ENCODE assay signal across 8 cellular contexts in the genomic region with DNA sequence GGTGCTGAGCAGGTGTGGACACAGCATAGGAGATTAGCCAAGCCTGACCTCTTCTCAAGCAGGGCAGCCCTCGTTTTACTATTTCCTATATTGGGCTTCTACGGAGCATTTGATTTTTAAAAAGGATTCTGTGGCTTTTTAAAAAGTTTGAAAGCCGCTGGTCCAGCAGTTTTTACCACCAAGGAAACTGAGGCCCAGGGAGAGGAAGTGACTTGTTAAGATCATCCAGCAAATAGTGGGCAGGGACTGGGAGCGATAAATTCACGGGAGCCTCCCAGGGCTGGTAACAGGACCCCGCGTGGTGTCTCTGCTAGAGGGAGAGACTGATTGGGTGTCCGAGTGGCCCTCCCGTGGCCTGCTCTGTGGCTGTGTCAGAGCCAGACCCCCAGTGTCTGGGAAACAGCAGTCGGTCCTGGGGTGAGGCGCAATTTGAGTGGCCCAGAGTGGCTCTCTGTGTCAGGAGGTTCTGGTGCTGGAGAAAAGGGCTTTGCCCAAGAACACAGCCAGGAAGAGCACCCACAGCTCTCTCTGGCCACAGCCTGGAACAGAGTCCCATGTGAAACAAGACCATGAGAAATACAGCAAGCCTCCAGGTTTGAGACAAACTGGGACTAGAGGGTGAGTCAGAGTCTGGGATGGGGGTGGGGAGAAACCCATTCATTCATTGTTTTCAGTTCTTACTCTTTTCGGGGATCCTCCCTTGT. TPM values are rescaled to one million over a fixed set of nuclear protein-coding genes. Genes with fewer than 3 reads are reported as not detected.
DNase-seq lines count a peak whose midpoint lies in the region; ATAC-seq, FAIRE-seq and TF ChIP-seq lines count a peak whose summit lies in the region.

No MANE protein-coding gene starts in this region.

- no peaks in the 10 kb centered on the region for H3K27me3 Mint-ChIP-seq in Calu3 (ENCODE audit: unreplicated experiment)
- no peaks in the 10 kb centered on the region for H3K27me3 Mint-ChIP-seq in activated CD4-positive, alpha-beta T cell treated with anti-CD3 and anti-CD28 coated beads, Interleukin-2, amount 10 ng/mL, durations not matched to agents 7 days and 5 days
- H3K27me3 Mint-ChIP-seq in naive B cell = no peaks in the 10 kb centered on the region

- H3K4me3 ChIP-seq in epithelial cell of proximal tubule (ENCODE audit: low read depth, low read length) = peak overlapping the region; percentile 83
- peak overlapping the region; percentile 93 for H3K4me3 ChIP-seq in urinary bladder (ENCODE audit: low read depth, low read length)

- TSS peak; percentile 58 for BruUV-seq in Calu3 (replicated peaks; lab: Mats Ljungman, UMichigan)

- peak overlapping the region; percentile 84 for H3K27ac Mint-ChIP-seq in Calu3 (ENCODE audit: unreplicated experiment)
- H3K27ac Mint-ChIP-seq in activated CD4-positive, alpha-beta T cell treated with anti-CD3 and anti-CD28 coated beads, Interleukin-2, amount 10 ng/mL, durations not matched to agents 7 days and 5 days = peak overlapping the region; percentile 91
- peak overlapping the region in 5 of 6 donors; percentile 24 to 89 (median 79) for H3K27ac Mint-ChIP-seq in naive B cell

- peak; percentile 29 for ATAC-seq in HG03442 (IDR thresholded peaks at IDR 0.05; ENCODE audit: unreplicated experiment)
- ATAC-seq in naive B cell (ENCODE audit: low read depth in 2 of 2) = no peak
- no peak for ATAC-seq in GM18517 (IDR thresholded peaks at IDR 0.05; ENCODE audit: unreplicated experiment)

- H3K36me3 Mint-ChIP-seq in Calu3 (ENCODE audit: insufficient read depth, unreplicated experiment) = peaks cover 61% of the 10 kb centered on the region
- H3K36me3 Mint-ChIP-seq in activated CD4-positive, alpha-beta T cell treated with anti-CD3 and anti-CD28 coated beads, Interleukin-2, amount 10 ng/mL, durations not matched to agents 7 days and 5 days (ENCODE audit: low read depth) = peaks cover 31% of the 10 kb centered on the region
- peaks cover 0 to 11% of the 10 kb centered on the region in 2 donors for H3K36me3 Mint-ChIP-seq in naive B cell

- POLR2A ChIA-PET in activated CD4-positive, alpha-beta T cell treated with anti-CD3 and anti-CD28 coated beads, Interleukin-2, amount 10 ng/mL, durations not matched to agents 7 days and 5 days (lab: Charles Lee) = no interaction called here

- DNase-seq in Calu3 = peak; percentile 54
- peak; percentile 28 for DNase-seq in activated CD4-positive, alpha-beta T cell treated with anti-CD3 and anti-CD28 coated beads, Interleukin-2, amount 10 ng/mL, durations not matched to agents 7 days and 5 days
- no peak for DNase-seq in epithelial cell of proximal tubule (ENCODE audit: low read depth)
- DNase-seq in naive B cell = no peak
- DNase-seq in D721Med (ENCODE audit: insufficient read length, low spot score) = no peak

- H3K4me1 ChIP-seq in urinary bladder (ENCODE audit: insufficient read depth) = peaks cover 2% of the 10 kb centered on the region

- no peak for FAIRE-seq in D721Med (lab: Jason Lieb, UNC)

- H3K4me1 Mint-ChIP-seq in Calu3 (ENCODE audit: low read depth, unreplicated experiment) (peaks cover 54% of the 10 kb centered on the region), naive B cell (peaks cover 35 to 55% (median 41%) of the 10 kb centered on the region in 3 donors)
- H3K4me1 Mint-ChIP-seq in activated CD4-positive, alpha-beta T cell treated with anti-CD3 and anti-CD28 coated beads, Interleukin-2, amount 10 ng/mL, durations not matched to agents 7 days and 5 days = peaks cover 74% of the 10 kb centered on the region

- CTCF ChIA-PET in Calu3 (lab: Charles Lee) = interaction anchor here (0.8 kb wide), 1 partner anchor 13 kb away, joined by 4 read pairs; no protein-coding TSS in a partner anchor
- CTCF ChIA-PET in activated CD4-positive, alpha-beta T cell treated with anti-CD3 and anti-CD28 coated beads, Interleukin-2, amount 10 ng/mL, durations not matched to agents 7 days and 5 days (lab: Charles Lee) = interaction anchor here (0.9 to 2.4 kb wide), 4 partner anchors 13 to 63 kb away, joined by 3 to 11 read pairs (median 7); a partner anchor contains a TSS

- peak overlapping the region; percentile 73 for H3K4me3 Mint-ChIP-seq in Calu3 (ENCODE audit: low read depth, unreplicated experiment)
- peak overlapping the region; percentile 89 for H3K4me3 Mint-ChIP-seq in activated CD4-positive, alpha-beta T cell treated with anti-CD3 and anti-CD28 coated beads, Interleukin-2, amount 10 ng/mL, durations not matched to agents 7 days and 5 days
- peak overlapping the region; percentile 77 to 93 (median 86) for H3K4me3 Mint-ChIP-seq in naive B cell

- no peak for TF ChIP-seq CTCF in Calu3 (IDR thresholded peaks at IDR 0.05; ENCODE audit: unreplicated experiment)
- no peak for TF ChIP-seq CTCF in epithelial cell of proximal tubule (conservative IDR thresholded peaks at IDR 0.05; ENCODE audit: low read depth, low read length)
- no peak for TF ChIP-seq CTCF in D721Med (IDR thresholded peaks at IDR 0.05; ENCODE audit: insufficient read depth, missing control alignments)

- intact Hi-C loops in Calu3 (cut with micrococcal nuclease; ENCODE audit: unreplicated experiment) = no loop called here

- peaks cover 5% of the 10 kb centered on the region for H3K36me3 ChIP-seq in urinary bladder (ENCODE audit: insufficient read depth)

- H3K27ac ChIP-seq in urinary bladder (ENCODE audit: low read depth) = peak overlapping the region; percentile 62

- H3K9me3 Mint-ChIP-seq in Calu3 (ENCODE audit: low read depth, unreplicated experiment) (no peaks in the 10 kb centered on the region), naive B cell (no peaks in the 10 kb centered on the region)
- H3K9me3 Mint-ChIP-seq in activated CD4-positive, alpha-beta T cell treated with anti-CD3 and anti-CD28 coated beads, Interleukin-2, amount 10 ng/mL, durations not matched to agents 7 days and 5 days = no peaks in the 10 kb centered on the region

- WGBS in urinary bladder = 51% methylated on average over 12 of the region's 12 CpGs

RNA-seq across cellular contexts. Expression of a gene that starts 4.2 kb away (rescaled TPM):
- total RNA-seq in Calu3 (2022) (61.7 and 76.6 TPM in 2 replicates), epithelial cell of proximal tubule (91.0 and 104 TPM in 2 replicates), urinary bladder (10.5 TPM)
- 100 to 1,000 TPM; 148 to 153 TPM for total RNA-seq in activated CD4-positive, alpha-beta T cell treated with anti-CD3 and anti-CD28 coated beads, Interleukin-2, amount 10 ng/mL, durations not matched to agents 7 days and 5 days
- polyA plus RNA-seq in naive B cell (ENCODE audit: low read depth in 6 of 6) (1 to 10 TPM; 3.7 to 9.8 (median 5.8) TPM), urinary bladder (53.7 TPM)

RNA-seq across cellular contexts. Expression of a gene that starts 11.7 kb away (rescaled TPM):
- total RNA-seq in Calu3 (2022) (1.6 and 1.7 TPM in 2 replicates), epithelial cell of proximal tubule (24.6 and 24.7 TPM in 2 replicates), urinary bladder (27.0 TPM)
- 10 to 100 TPM in 1 of 2 experiments, 1 to 10 TPM in 1; 8.6 to 10.7 TPM for total RNA-seq in activated CD4-positive, alpha-beta T cell treated with anti-CD3 and anti-CD28 coated beads, Interleukin-2, amount 10 ng/mL, durations not matched to agents 7 days and 5 days
- polyA plus RNA-seq in naive B cell (ENCODE audit: low read depth in 6 of 6) (10 to 100 TPM in 2 of 6 donors, 1 to 10 TPM in 4; 4.1 to 17.2 (median 7.9) TPM), urinary bladder (30.0 TPM)

RNA-seq across cellular contexts. Expression of a gene that starts 30.5 kb away (rescaled TPM):
- 56.1 and 58.5 TPM in 2 replicates for total RNA-seq in Calu3 (2022)
- 10 to 100 TPM; 77.4 to 97.4 TPM for total RNA-seq in activated CD4-positive, alpha-beta T cell treated with anti-CD3 and anti-CD28 coated beads, Interleukin-2, amount 10 ng/mL, durations not matched to agents 7 days and 5 days
- 19.8 and 25.3 TPM in 2 replicates for total RNA-seq in epithelial cell of proximal tubule
- polyA plus RNA-seq in naive B cell (ENCODE audit: low read depth in 6 of 6) = 1 to 10 TPM; 1.4 to 8.9 (median 6.5) TPM
- total RNA-seq in urinary bladder = 19.4 TPM
- 31.4 TPM for polyA plus RNA-seq in urinary bladder

RNA-seq across cellular contexts. Expression of a gene that starts 59.7 kb away (rescaled TPM):
- total RNA-seq in Calu3 (2022) (25.1 and 26.7 TPM in 2 replicates), epithelial cell of proximal tubule (21.8 and 28.5 TPM in 2 replicates), urinary bladder (6.8 TPM)
- total RNA-seq in activated CD4-positive, alpha-beta T cell treated with anti-CD3 and anti-CD28 coated beads, Interleukin-2, amount 10 ng/mL, durations not matched to agents 7 days and 5 days = 10 to 100 TPM; 22.9 to 26.2 TPM
- polyA plus RNA-seq in naive B cell (ENCODE audit: low read depth in 6 of 6) (10 to 100 TPM; 24.6 to 39.5 (median 35.0) TPM), urinary bladder (9.7 TPM)

Comparison
In these comparisons a context has a peak if more than half of its experiments do, and no peak if none do; other contexts are left out.
1. DNase-seq: peak in Calu3 (single experiment) and activated CD4-positive, alpha-beta T cell treated with anti-CD3 and anti-CD28 coated beads, Interleukin-2, amount 10 ng/mL, durations not matched to agents 7 days and 5 days (single experiment); none in epithelial cell of proximal tubule (single experiment), naive B cell (single experiment) and D721Med (single experiment).
2. Peak in every context shown above with its lines, with median percentiles within 50 percentile points of each other: H3K27ac Mint-ChIP-seq and H3K4me3 Mint-ChIP-seq.